In the genomic region with DNA sequence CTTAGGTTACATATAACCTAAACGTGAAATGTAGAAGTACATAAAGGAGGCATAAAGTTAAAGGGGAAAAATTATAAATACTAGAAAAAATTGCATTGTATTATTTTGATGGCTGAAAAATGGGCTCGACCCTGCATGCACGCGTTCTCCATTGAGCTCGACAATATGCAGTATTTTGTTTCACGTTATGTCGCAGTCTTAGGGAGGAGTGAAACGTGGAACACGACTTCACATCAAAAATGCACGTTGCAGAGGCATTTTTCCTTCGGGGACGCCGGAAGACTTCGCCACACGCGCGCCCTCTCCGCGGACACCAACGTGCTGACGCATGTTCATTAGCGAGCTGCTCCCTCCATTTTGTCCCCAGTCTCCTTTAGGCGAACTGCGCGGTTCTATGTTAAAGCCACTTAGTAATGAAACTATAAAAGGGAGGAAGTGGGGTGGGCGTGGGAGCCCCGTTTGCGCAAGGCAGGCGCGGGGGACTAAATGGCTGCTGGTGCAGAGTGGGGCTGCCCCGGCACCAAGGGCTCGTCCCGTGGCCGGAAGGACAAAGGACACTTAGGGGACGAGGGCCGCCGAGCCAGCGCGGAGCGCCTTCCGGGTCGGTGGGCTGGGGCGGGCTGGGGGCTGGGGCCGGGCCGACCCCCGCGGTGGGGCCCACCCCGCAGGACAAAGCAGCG, we compare ENCODE assay signal across 8 cellular contexts.
DNase-seq lines count a peak whose midpoint lies in the region; ATAC-seq and TF ChIP-seq lines count a peak whose summit lies in the region.

No MANE protein-coding gene starts in this region.

- peak overlapping the region; percentile 99 for H3K27ac ChIP-seq in WERI-Rb-1

- TF ChIP-seq CTCF in WERI-Rb-1 (IDR thresholded peaks at IDR 0.05; ENCODE audit: low read depth, low read length) = no peak
- TF ChIP-seq CTCF in cardiac fibroblast (IDR thresholded peaks at IDR 0.05; ENCODE audit: low read depth, low read length) = no peak

- H3K9me3 ChIP-seq in WERI-Rb-1 (ENCODE audit: severe bottlenecking) = no peaks in the 10 kb centered on the region

- no peaks in the 10 kb centered on the region for H3K27me3 ChIP-seq in WERI-Rb-1 (ENCODE audit: insufficient read depth, low read depth, severe bottlenecking)

- in situ Hi-C loops in ACHN (cut with HindIII; ENCODE audit: low pct_ligation_motif_present, low pct_unique_long_range_greater_than_20kb, low sequenced_read_pairs) = no loop called here

- peaks cover 14% of the 10 kb centered on the region for H3K36me3 ChIP-seq in WERI-Rb-1

- ATAC-seq in GM18858 (IDR thresholded peaks at IDR 0.05; ENCODE audit: unreplicated experiment) (peak; percentile 63), HG03064 (IDR thresholded peaks at IDR 0.05; ENCODE audit: low read depth, unreplicated experiment) (peak; percentile 61)

- H3K4me3 ChIP-seq in WERI-Rb-1 (ENCODE audit: low read depth, low read length) = peak overlapping the region; percentile 86
- peak overlapping the region; percentile 66 to 70 for H3K4me3 ChIP-seq in cardiac fibroblast (replicated peaks in 1 of 2; ENCODE audit: low read depth in 2 of 2, low read length in 2 of 2)

- DNase-seq in ACHN = peak; percentile 94
- peak; percentile 92 for DNase-seq in NCI-H2171 (lab: John Stamatoyannopoulos, UW)
- peak; percentile 94 for DNase-seq in WERI-Rb-1
- DNase-seq in cardiac fibroblast (ENCODE audit: low read depth in 2 of 2) = peak; percentile 93 to 94
- DNase-seq in kidney tubule cell (ENCODE audit: low spot score) = peak; percentile 92
- peak; percentile 85 for DNase-seq in stimulated activated CD4-positive, alpha-beta T cell treated with anti-CD3 and anti-CD28 coated beads, Interleukin-2, amount 100 ng/mL, for 4 hours (ENCODE audit: low read depth)

Comparison
In these comparisons a context has a peak if more than half of its experiments do, and no peak if none do; other contexts are left out.
1. Peak in every context shown above with its lines: DNase-seq, ATAC-seq, H3K4me3 ChIP-seq and H3K27ac ChIP-seq.